14 cellular contexts compared by ENCODE assay signal in the genomic region with DNA sequence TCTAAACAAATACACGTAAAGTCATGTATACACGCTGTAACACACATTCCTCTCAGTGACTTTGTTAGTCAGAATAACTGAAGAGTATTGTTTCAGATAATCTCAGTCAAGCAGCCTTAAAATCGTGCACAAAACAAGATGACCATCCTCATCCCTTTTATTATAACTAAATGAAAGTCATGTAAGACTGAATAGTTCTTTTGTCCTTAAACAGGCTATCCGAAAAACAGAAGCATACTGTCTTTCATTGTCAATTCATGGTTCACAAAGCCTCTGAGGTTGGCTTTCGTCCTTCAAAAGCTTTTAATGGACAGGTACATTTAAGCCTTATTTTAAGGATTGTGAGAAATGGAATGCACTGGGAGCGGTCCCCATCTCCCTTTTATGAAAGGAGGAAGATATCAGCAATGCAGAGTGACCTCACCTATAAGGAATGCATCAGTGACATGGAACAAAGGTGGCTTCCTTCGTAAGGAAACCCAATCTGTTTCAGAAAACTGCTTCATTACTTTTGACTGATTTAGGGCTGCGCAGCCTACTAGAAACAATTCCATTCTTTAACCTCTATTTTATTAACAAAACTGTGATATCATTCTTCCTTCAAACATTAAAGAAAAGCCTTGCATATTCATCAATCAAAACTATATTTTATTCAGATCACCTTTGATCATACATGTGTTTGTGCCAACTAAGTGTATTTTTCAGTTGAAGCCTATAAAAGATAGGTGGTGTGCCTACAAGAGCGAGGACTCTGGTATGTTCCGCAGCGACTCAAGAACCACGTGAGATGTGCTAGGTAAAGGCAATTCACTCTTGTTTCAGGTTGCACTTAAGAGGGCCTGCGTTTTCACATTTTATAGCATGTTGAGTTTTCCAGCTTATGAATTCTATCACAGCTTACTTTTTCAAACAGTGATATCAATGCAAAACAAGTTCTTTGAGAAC. TPM values are rescaled to one million over a fixed set of nuclear protein-coding genes. Genes with fewer than 3 reads are reported as not detected.
A peak's percentile ranks its signal among the peaks of the same experiment; 100 is the strongest.
DNase-seq lines count a peak whose midpoint lies in the region; TF ChIP-seq lines count a peak whose summit lies in the region.
"Had no signal": no experiment of that assay in that cellular context is flagged by ENCODE, and none has a peak within 500 bp of the region (broad histone marks: within the 10 kb centered on the region; RNA-seq: fewer than 3 reads in every experiment).

No MANE protein-coding gene starts in this region.

- H3K4me3 Mint-ChIP-seq in chondrocyte (ENCODE audit: unreplicated experiment) = no peak overlapping the region
- H3K4me3 Mint-ChIP-seq: natural killer cell had no signal

- peak overlapping the region in 3 of 4 donors; percentile 13 to 65 (median 57) for H3K27ac ChIP-seq in tibial nerve
- H3K27ac ChIP-seq: 22Rv1 had no signal

- H3K4me1 ChIP-seq in tibial nerve = peaks cover 0 to 71% (median 30%) of the 10 kb centered on the region in 4 donors

- no peaks in the 10 kb centered on the region for H3K27me3 Mint-ChIP-seq in chondrocyte (ENCODE audit: low read depth)

- H3K9me3 ChIP-seq in tibial nerve = no peaks in the 10 kb centered on the region

- H3K27me3 ChIP-seq in tibial nerve = no peaks in the 10 kb centered on the region

- TF ChIP-seq POLR2A in tibial nerve (IDR thresholded peaks at IDR 0.05) = no peak

- TF ChIP-seq CTCF in chondrocyte (IDR thresholded peaks at IDR 0.05) = no peak
- no peak for TF ChIP-seq CTCF in tibial nerve (IDR thresholded peaks at IDR 0.05)

- peaks cover 5% of the 10 kb centered on the region for H3K36me3 Mint-ChIP-seq in chondrocyte (ENCODE audit: low read depth)
- H3K36me3 Mint-ChIP-seq: natural killer cell had no signal

- 66 to 70% methylated on average over 13 of the region's 13 CpGs for WGBS in tibial nerve, 2 donors

- H3K27ac Mint-ChIP-seq in chondrocyte (ENCODE audit: unreplicated experiment) = peak overlapping the region; percentile 97
- H3K27ac Mint-ChIP-seq: activated T-helper 2 cell treated with anti-CD3 and anti-CD28 coated beads, Interferon-gamma antibody, Interleukin-2, Interleukin-4, amounts not matched to agents 10 μg/mL and 5 μg/mL and 100 μg/mL, durations not matched to agents 14 hours and 24 hours and 36 hours; natural killer cell had no signal

- no peak overlapping the region for H3K4me3 ChIP-seq in tibial nerve

- H3K36me3 ChIP-seq in tibial nerve = no peaks in the 10 kb centered on the region

- no peaks in the 10 kb centered on the region for H3K9me3 Mint-ChIP-seq in chondrocyte (ENCODE audit: low read depth)
- H3K9me3 Mint-ChIP-seq: activated T-helper 2 cell treated with anti-CD3 and anti-CD28 coated beads, Interferon-gamma antibody, Interleukin-2, Interleukin-4, amounts not matched to agents 10 μg/mL and 5 μg/mL and 100 μg/mL, durations not matched to agents 14 hours and 24 hours and 36 hours; natural killer cell had no signal

- H3K4me1 Mint-ChIP-seq in chondrocyte (ENCODE audit: low read depth) = peaks cover 92% of the 10 kb centered on the region
- H3K4me1 Mint-ChIP-seq: natural killer cell had no signal

- no peak for TF ChIP-seq EP300 in tibial nerve (IDR thresholded peaks at IDR 0.05)

- peak; percentile 35 for DNase-seq in DMS 273 (lab: John Stamatoyannopoulos, UW; ENCODE audit: unreplicated experiment)
- DNase-seq in DMS 273 treated with DMSO at 0.1 percent for 48 hours (lab: John Stamatoyannopoulos, UW) = no peak
- DNase-seq in chondrocyte (ENCODE audit: low spot score) = no peak
- peak; percentile 92 for DNase-seq in left kidney (ENCODE audit: low read depth, low spot score)
- no peak for DNase-seq in tibial nerve (ENCODE audit: low spot score in 2 of 2)
- no peak for DNase-seq in NCI-H82 (lab: John Stamatoyannopoulos, UW)
- DNase-seq in stimulated activated CD4-positive, alpha-beta T cell treated with anti-CD3 and anti-CD28 coated beads, Interleukin-15, amount 100 ng/mL, for 24 hours = no peak
- DNase-seq in DMS153 (lab: John Stamatoyannopoulos, UW) = no peak
- DNase-seq: cerebellar nuclear complex, GF-D8, natural killer cell, NCI-H1092 treated with DMSO at 0.1 percent for 48 hours had no signal

RNA-seq across cellular contexts. Expression of a gene that starts 19.2 kb away (rescaled TPM):
- total RNA-seq in chondrocyte (21.8 to 28.1 TPM (median 25.2 TPM) in 3 replicates), tibial nerve (10 to 100 TPM; 10.6 to 17.9 (median 13.3) TPM)

Comparison
In these comparisons a context has a peak if more than half of its experiments do, and no peak if none do; other contexts are left out.
1. DNase-seq: peak in DMS 273 (single experiment) and left kidney (single experiment); none in DMS 273 treated with DMSO at 0.1 percent for 48 hours (single experiment), chondrocyte (single experiment), tibial nerve (0 of 2), NCI-H82 (single experiment), stimulated activated CD4-positive, alpha-beta T cell treated with anti-CD3 and anti-CD28 coated beads, Interleukin-15, amount 100 ng/mL, for 24 hours (single experiment) and DMS153 (single experiment).